19 cellular contexts compared by ENCODE assay signal in the genomic region with DNA sequence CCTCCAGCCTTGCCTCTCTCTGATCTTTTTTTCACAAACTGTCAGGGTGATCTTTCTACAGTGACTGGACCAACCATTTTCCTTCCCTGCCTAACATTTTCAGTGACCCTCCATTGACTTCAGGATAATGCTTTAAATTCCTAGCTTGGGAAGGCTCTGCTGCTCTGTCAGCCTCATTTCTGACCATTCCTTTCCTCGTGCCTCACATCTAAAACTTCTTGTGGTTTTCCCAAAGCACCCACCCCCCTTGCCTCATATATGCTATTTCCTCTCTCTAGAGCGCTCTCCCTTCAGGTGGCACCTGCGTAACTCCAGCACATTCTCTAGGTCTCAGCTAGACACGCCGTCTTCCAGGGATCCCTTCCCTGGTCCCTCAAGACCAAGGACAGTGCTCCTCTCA. TPM values are rescaled to one million over a fixed set of nuclear protein-coding genes. Genes with fewer than 3 reads are reported as not detected.
"Had no signal": no experiment of that assay in that cellular context is flagged by ENCODE, and none has a peak within 500 bp of the region (broad histone marks: within the 10 kb centered on the region; RNA-seq: fewer than 3 reads in every experiment).

No MANE protein-coding gene starts in this region.

- H3K4me3 Mint-ChIP-seq: activated CD8-positive, alpha-beta T cell treated with anti-CD3 and anti-CD28 coated beads for 36 hours; activated naive CD8-positive, alpha-beta T cell treated with anti-CD3 and anti-CD28 coated beads, Interleukin-2, amount 50 U/mL, for 24 hours; activated T-helper 1 cell treated with anti-CD3 and anti-CD28 coated beads, Interleukin-12 subunit alpha, Interleukin-12 subunit beta, Interleukin-2, Interleukin-4 antibody, amounts not matched to agents 30 ng/mL and 10 ng/mL and 1 ng/mL, durations not matched to agents 14 hours and 24 hours and 36 hours; mesothelial cell of epicardium; stimulated activated memory B cell treated with anti-CD40 and anti-IgM and Interleukin-4, amounts not matched to agents 10 μg/mL and 1 μg/mL and 100 μg/mL, for 72 hours had no signal

- DNase-seq: activated CD4-positive, alpha-beta T cell treated with anti-CD3 and anti-CD28 coated beads for 4 hours; activated CD8-positive, alpha-beta T cell treated with anti-CD3 and anti-CD28 coated beads for 36 hours; activated naive CD4-positive, alpha-beta T cell; activated naive CD8-positive, alpha-beta T cell treated with anti-CD3 and anti-CD28 coated beads, Interleukin-2, amount 50 U/mL, for 24 hours; central memory CD4-positive, alpha-beta T cell; cortex of kidney; effector CD8-positive, alpha-beta T cell; retina; stimulated activated CD4-positive, alpha-beta T cell treated with anti-CD3 and anti-CD28 coated beads, Interleukin-1b, Interleukin-23, amount 100 ng/mL, for 48 hours; T1000 had no signal

- H3K9me3 Mint-ChIP-seq: activated CD8-positive, alpha-beta T cell treated with anti-CD3 and anti-CD28 coated beads for 36 hours; activated naive CD8-positive, alpha-beta T cell treated with anti-CD3 and anti-CD28 coated beads, Interleukin-2, amount 50 U/mL, for 24 hours; activated T-helper 1 cell treated with anti-CD3 and anti-CD28 coated beads, Interleukin-12 subunit alpha, Interleukin-12 subunit beta, Interleukin-2, Interleukin-4 antibody, amounts not matched to agents 30 ng/mL and 10 ng/mL and 1 ng/mL, durations not matched to agents 14 hours and 24 hours and 36 hours; mesothelial cell of epicardium; stimulated activated memory B cell treated with anti-CD40 and anti-IgM and Interleukin-4, amounts not matched to agents 10 μg/mL and 1 μg/mL and 100 μg/mL, for 72 hours had no signal

- H3K9me3 ChIP-seq: tibial nerve had no signal

- H3K36me3 Mint-ChIP-seq: mesothelial cell of epicardium; stimulated activated memory B cell treated with anti-CD40 and anti-IgM and Interleukin-4, amounts not matched to agents 10 μg/mL and 1 μg/mL and 100 μg/mL, for 72 hours had no signal

- H3K79me2 ChIP-seq: hepatocyte had no signal

- ATAC-seq: activated CD8-positive, alpha-beta T cell treated with anti-CD3 and anti-CD28 coated beads for 36 hours; activated naive CD8-positive, alpha-beta T cell treated with anti-CD3 and anti-CD28 coated beads, Interleukin-2, amount 50 U/mL, for 24 hours; stimulated activated memory B cell treated with anti-CD40 and anti-IgM and Interleukin-4, amounts not matched to agents 10 μg/mL and 1 μg/mL and 100 μg/mL, for 72 hours had no signal

- H3K4me1 Mint-ChIP-seq: activated naive CD8-positive, alpha-beta T cell treated with anti-CD3 and anti-CD28 coated beads, Interleukin-2, amount 50 U/mL, for 24 hours; stimulated activated memory B cell treated with anti-CD40 and anti-IgM and Interleukin-4, amounts not matched to agents 10 μg/mL and 1 μg/mL and 100 μg/mL, for 72 hours had no signal

- H3K4me3 ChIP-seq: hepatocyte, tibial nerve had no signal

- H3K27ac Mint-ChIP-seq: activated CD8-positive, alpha-beta T cell treated with anti-CD3 and anti-CD28 coated beads for 36 hours; activated naive CD8-positive, alpha-beta T cell treated with anti-CD3 and anti-CD28 coated beads, Interleukin-2, amount 50 U/mL, for 24 hours; activated T-helper 1 cell treated with anti-CD3 and anti-CD28 coated beads, Interleukin-12 subunit alpha, Interleukin-12 subunit beta, Interleukin-2, Interleukin-4 antibody, amounts not matched to agents 30 ng/mL and 10 ng/mL and 1 ng/mL, durations not matched to agents 14 hours and 24 hours and 36 hours; mesothelial cell of epicardium; stimulated activated memory B cell treated with anti-CD40 and anti-IgM and Interleukin-4, amounts not matched to agents 10 μg/mL and 1 μg/mL and 100 μg/mL, for 72 hours had no signal

- H3K4me2 ChIP-seq: hepatocyte had no signal

- H3K36me3 ChIP-seq: tibial nerve had no signal

- H3K27me3 ChIP-seq: hepatocyte, tibial nerve had no signal

- H2AFZ ChIP-seq: hepatocyte had no signal

- H3K27ac ChIP-seq: hepatocyte, tibial nerve, VCaP had no signal

RNA-seq across cellular contexts. Expression of gene DRC1, which starts 37.2 kb away (rescaled TPM):
- total RNA-seq: activated CD8-positive, alpha-beta T cell treated with anti-CD3 and anti-CD28 coated beads for 36 hours; activated T-helper 1 cell treated with anti-CD3 and anti-CD28 coated beads, Interleukin-12 subunit alpha, Interleukin-12 subunit beta, Interleukin-2, Interleukin-4 antibody, amounts not matched to agents 30 ng/mL and 10 ng/mL and 1 ng/mL, durations not matched to agents 14 hours and 24 hours and 36 hours; hepatocyte; subcutaneous adipose tissue had no signal
- polyA plus RNA-seq: liver had no signal

RNA-seq across cellular contexts. Expression of gene OTOF, which starts 39.0 kb away (rescaled TPM):
- total RNA-seq: kidney epithelial cell had no signal
